In genomic region chr11:119315139-119316016, GRCh38 we compare ENCODE assay signal across 8 cellular contexts. TPM values are rescaled to one million over a fixed set of nuclear protein-coding genes. Genes with fewer than 3 reads are reported as not detected.
A peak's percentile ranks its signal among the peaks of the same experiment; 100 is the strongest.
DNase-seq lines count a peak whose midpoint lies in the region; ATAC-seq, FAIRE-seq and TF ChIP-seq lines count a peak whose summit lies in the region.

No MANE protein-coding gene starts in this region.

- H2AK5ac ChIP-seq in H1 (ENCODE audit: low read depth, low read length): peak overlapping the region; percentile 97; the same call in 1 of the 2 replicates

- peak overlapping the region; percentile 55 to 77 (median 66) for H3K4me3 ChIP-seq in H1 (ENCODE audit: extremely low read depth in 1 of 4, insufficient read depth in 2 of 4, low read depth in 3 of 4, low read length in 4 of 4)
- H3K4me3 ChIP-seq in testis: peak overlapping the region in 1 of 2 donors; percentile 60

- H4K91ac ChIP-seq in H1 (replicated peaks; ENCODE audit: insufficient read length, low read length): peak overlapping the region; percentile 47

- H3K36me3 ChIP-seq in H1 (ENCODE audit: control insufficient read depth in 2 of 4, insufficient read depth in 4 of 4, low read length in 3 of 4) (peaks cover 0 to 5% (median 2%) of the 10 kb centered on the region in 4 experiments; a peak in 4 of 8 replicates), testis (ENCODE audit: low read depth, missing control alignments) (no peaks in the 10 kb centered on the region)

- no peak overlapping the region for H3K27ac ChIP-seq in H1 (ENCODE audit: low read depth, low read length)
- peak overlapping the region; percentile 44 to 73 for H3K27ac ChIP-seq in testis

- TF ChIP-seq POLR2A in H1 (IDR thresholded peaks at IDR 0.05; ENCODE audit: control extremely low read depth in 1 of 2, low read depth in 2 of 2, low read length in 2 of 2) (no peak), testis (IDR thresholded peaks at IDR 0.05) (no peak)

- H2AFZ ChIP-seq in H1 (ENCODE audit: low read length): peak overlapping the region; percentile 36; the same call in 1 of the 2 replicates

- H2BK15ac ChIP-seq in H1 (ENCODE audit: low read length): 0 out of 2 replicates have a peak overlapping the region, but pooled peaks have one; percentile 40

- peaks cover 27% of the 10 kb centered on the region for H3K23me2 ChIP-seq in H1 (ENCODE audit: low read depth, low read length)

- peaks cover 5 to 46% (median 36%) of the 10 kb centered on the region in 4 experiments for H3K27me3 ChIP-seq in H1 (replicated peaks in 1 of 4; ENCODE audit: control insufficient read depth in 3 of 4, extremely low read depth in 1 of 4, insufficient read depth in 3 of 4, low read length in 3 of 4)
- no peaks in the 10 kb centered on the region for H3K27me3 ChIP-seq in testis

- H3K4me1 Mint-ChIP-seq in IgD-negative memory B cell: peaks cover 6 to 18% (median 11%) of the 10 kb centered on the region in 3 donors
- H3K4me1 Mint-ChIP-seq in activated CD4-positive, alpha-beta T cell treated with anti-CD3 and anti-CD28 coated beads, Interleukin-2, amount 10 ng/mL, durations not matched to agents 24 days and 14 days: peaks cover 17% of the 10 kb centered on the region

- H3K9me3 Mint-ChIP-seq in IgD-negative memory B cell: no peaks in the 10 kb centered on the region
- H3K9me3 Mint-ChIP-seq in activated CD4-positive, alpha-beta T cell treated with anti-CD3 and anti-CD28 coated beads, Interleukin-2, amount 10 ng/mL, durations not matched to agents 24 days and 14 days: no peaks in the 10 kb centered on the region

- DNase-seq in DMS153 treated with DMSO at 0.1 percent for 48 hours (lab: John Stamatoyannopoulos, UW; ENCODE audit: unreplicated experiment) (peak; percentile 42), H1 (ENCODE audit: low read depth in 1 of 2, low spot score in 2 of 2) (peak in 1 of 2 experiments; percentile 74), middle frontal gyrus (ENCODE audit: extremely low spot score, low spot score) (peak; percentile 14), testis (no peak), NCI-H128 (lab: John Stamatoyannopoulos, UW; ENCODE audit: unreplicated experiment) (no peak)
- DNase-seq in activated CD4-positive, alpha-beta T cell treated with anti-CD3 and anti-CD28 coated beads, Interleukin-2, amount 10 ng/mL, durations not matched to agents 24 days and 14 days: peak; percentile 77

- POLR2A ChIA-PET in H1 (lab: Charles Lee; ENCODE audit: partially characterized antibody): interaction anchor here (0.9 to 5.4 kb wide), 13 partner anchors 8 to 230 kb away, joined by 3 to 44 read pairs (median 5); partner anchors contain the start of genes ABCG4, C1QTNF5, HMBS and RNF26

- 6% methylated on average over 25 of the region's 29 CpGs; no CpG with 5 or more reads in 1 of the 2 experiments for WGBS in H1 (ENCODE audit: extremely low coverage in 1 of 2, insufficient coverage in 1 of 2, insufficient read length in 1 of 2, insufficient replicate concordance in 2 of 2, low coverage in 1 of 2, low lambda C conversion rate in 2 of 2, missing lambda C conversion rate in 1 of 2), 2 experiments
- 3 to 12% methylated on average over 12 to 21 of the region's 29 CpGs for WGBS in testis, 2 donors

- peak overlapping the region; percentile 77 to 93 (median 85) for H3K4me3 Mint-ChIP-seq in IgD-negative memory B cell
- peak overlapping the region; percentile 72 for H3K4me3 Mint-ChIP-seq in activated CD4-positive, alpha-beta T cell treated with anti-CD3 and anti-CD28 coated beads, Interleukin-2, amount 10 ng/mL, durations not matched to agents 24 days and 14 days

- no peak for TF ChIP-seq RAD21 in H1 (IDR thresholded peaks at IDR 0.05 in 1 of 2, conservative IDR thresholded peaks at IDR 0.05 in 1 of 2; ENCODE audit: low read depth in 2 of 2, low read length in 2 of 2)

- CTCF ChIA-PET in H1 (lab: Charles Lee; ENCODE audit: partially characterized antibody): interaction anchor here (0.6 to 16.8 kb wide), 13 partner anchors 8 to 467 kb away, joined by 3 to 415 read pairs (median 4); partner anchors contain the start of genes C1QTNF5, MFRP and RNF26

- peak overlapping the region; percentile 97 for H3K4me2 ChIP-seq in H1 (ENCODE audit: insufficient read depth in 1 of 2, low read depth in 2 of 2, low read length in 2 of 2)

- H2BK12ac ChIP-seq in H1 (ENCODE audit: low read depth, low read length): no peak overlapping the region; the same call in 1 of the 2 replicates

- no peak overlapping the region; a peak in 1 of 7 replicates for H3K9ac ChIP-seq in H1 (replicated peaks in 1 of 4; ENCODE audit: extremely low read depth in 1 of 4, low read depth in 3 of 4, low read length in 3 of 4)

- H3K79me1 ChIP-seq in H1 (ENCODE audit: low read depth, low read length): no peaks in the 10 kb centered on the region

- H3K23ac ChIP-seq in H1 (ENCODE audit: insufficient read length): no peak overlapping the region

- peak overlapping the region in 1 of 3 donors; percentile 7 for H3K27ac Mint-ChIP-seq in IgD-negative memory B cell
- peak overlapping the region; percentile 29 for H3K27ac Mint-ChIP-seq in activated CD4-positive, alpha-beta T cell treated with anti-CD3 and anti-CD28 coated beads, Interleukin-2, amount 10 ng/mL, durations not matched to agents 24 days and 14 days

- H3K4ac ChIP-seq in H1 (replicated peaks; ENCODE audit: insufficient read length, low read depth, low read length): no peak overlapping the region

- H4K8ac ChIP-seq in H1 (ENCODE audit: extremely low read depth, insufficient read depth, low read length): peak overlapping the region; percentile 39; the same call in 1 of the 2 replicates

- no peaks in the 10 kb centered on the region for H3K79me2 ChIP-seq in H1 (ENCODE audit: control insufficient read depth in 1 of 2, insufficient read depth in 2 of 2, low read length in 2 of 2)

- H3K18ac ChIP-seq in H1 (ENCODE audit: extremely low read depth, low read length): peak overlapping the region; percentile 78

- ATAC-seq in HG02884 (IDR thresholded peaks at IDR 0.05; ENCODE audit: unreplicated experiment): no peak

- no peak for TF ChIP-seq EP300 in H1 (IDR thresholded peaks at IDR 0.05; ENCODE audit: borderline replicate concordance in 1 of 2, low read depth in 2 of 2, low read length in 2 of 2)

- H4K5ac ChIP-seq in H1 (ENCODE audit: insufficient read length, low read depth, low read length): no peak overlapping the region

- intact Hi-C loops in activated CD4-positive, alpha-beta T cell treated with anti-CD3 and anti-CD28 coated beads, Interleukin-2, amount 10 ng/mL, durations not matched to agents 24 days and 14 days (cut with micrococcal nuclease): no loop called here
- intact Hi-C loops in testis (cut with DNase I; ENCODE audit: low total_unique reads): no loop called here

- H3K36me3 Mint-ChIP-seq in IgD-negative memory B cell: no peaks in the 10 kb centered on the region
- H3K36me3 Mint-ChIP-seq in activated CD4-positive, alpha-beta T cell treated with anti-CD3 and anti-CD28 coated beads, Interleukin-2, amount 10 ng/mL, durations not matched to agents 24 days and 14 days (ENCODE audit: low read depth): no peaks in the 10 kb centered on the region

- H3K56ac ChIP-seq in H1 (replicated peaks; ENCODE audit: insufficient read length, low read depth, low read length): no peak overlapping the region

- H2BK20ac ChIP-seq in H1 (ENCODE audit: low read length): no peak overlapping the region

- H3K4me1 ChIP-seq in H1 (replicated peaks in 1 of 4; ENCODE audit: control insufficient read depth in 3 of 4, insufficient read depth in 4 of 4, low read length in 3 of 4): peaks cover 11 to 50% (median 43%) of the 10 kb centered on the region in 4 experiments
- peaks cover 25% of the 10 kb centered on the region for H3K4me1 ChIP-seq in testis

- TF ChIP-seq CTCF in H1 (IDR thresholded peaks at IDR 0.05; ENCODE audit: control extremely low read depth in 1 of 3, insufficient read depth in 1 of 3, low read depth in 1 of 3, low read length in 3 of 3) (peak in 1 of 3 experiments; percentile 32; a peak in 1 of 4 replicates), testis (IDR thresholded peaks at IDR 0.05) (no peak)

- no peak overlapping the region for H3K14ac ChIP-seq in H1 (ENCODE audit: insufficient read length)

- peaks cover 2 to 3% of the 10 kb centered on the region in 2 experiments for H4K20me1 ChIP-seq in H1 (replicated peaks in 1 of 2; ENCODE audit: control insufficient read depth in 1 of 2, insufficient read depth in 2 of 2, low read length in 2 of 2)

- no peak for FAIRE-seq in H1 (lab: Jason Lieb, UNC)

- peak overlapping the region; percentile 71; the same call in 1 of the 2 replicates for H2BK5ac ChIP-seq in H1 (ENCODE audit: low read depth, low read length)

- H3K9me3 ChIP-seq in H1 (ENCODE audit: insufficient read depth in 2 of 2, low read depth in 1 of 2, low read length in 1 of 2) (no peaks in the 10 kb centered on the region), testis (no peaks in the 10 kb centered on the region)

- no peak overlapping the region for H2BK120ac ChIP-seq in H1 (replicated peaks; ENCODE audit: low read depth, low read length)

- H3K27me3 Mint-ChIP-seq in IgD-negative memory B cell: peaks cover 31% of the 10 kb centered on the region
- peaks cover 30% of the 10 kb centered on the region for H3K27me3 Mint-ChIP-seq in activated CD4-positive, alpha-beta T cell treated with anti-CD3 and anti-CD28 coated beads, Interleukin-2, amount 10 ng/mL, durations not matched to agents 24 days and 14 days

RNA-seq across cellular contexts. Expression of gene MCAM, which starts 1.6 kb away (rescaled TPM):
- polyA plus RNA-seq in IgD-negative memory B cell (1.3 TPM), H1 (2011; rRNA removed) (32.2 and 63.2 TPM in 2 replicates), testis (ENCODE audit: insufficient read depth, low read depth, low replicate concordance) (43.1 TPM)
- total RNA-seq in activated CD4-positive, alpha-beta T cell treated with anti-CD3 and anti-CD28 coated beads, Interleukin-2, amount 10 ng/mL, durations not matched to agents 24 days and 14 days: 7.5 and 8.1 TPM in 2 replicates
- total RNA-seq in H1 (2021; fragmentation: NEBNext Ultra II Directional; extraction: Animal tissue kit (Norgen Biotek cat#: 25700)): 19.6 and 22.4 TPM in 2 replicates
- 60.7 TPM for polyA plus RNA-seq in H1 (2011; cell fraction: cytosol; rRNA removed)
- polyA plus RNA-seq in H1 (2011; cell fraction: nucleus; rRNA removed): 25.3 TPM
- polyA plus RNA-seq in H1 (2012, experiment 1 of 2): 12.0 to 16.4 TPM (median 13.7 TPM) in 4 replicates
- polyA plus RNA-seq in H1 (2012, experiment 2 of 2): 12.7 TPM
- 28.6 TPM for polyA plus RNA-seq in H1 (2013, experiment 1 of 2)
- 28.6 TPM for polyA plus RNA-seq in H1 (2013, experiment 2 of 2)
- polyA minus RNA-seq in H1 (2011; rRNA and poly(A)+ RNA removed): 11.1 and 12.2 TPM in 2 replicates
- polyA minus RNA-seq in H1 (2011; cell fraction: cytosol; rRNA and poly(A)+ RNA removed): 11.2 TPM
- polyA minus RNA-seq in H1 (2011; cell fraction: nucleus; rRNA and poly(A)+ RNA removed): 19.3 TPM
- 10 to 100 TPM; 39.1 to 45.1 TPM for total RNA-seq in testis

RNA-seq across cellular contexts. Expression of gene RNF26, which starts 18.9 kb away (rescaled TPM):
- polyA plus RNA-seq in IgD-negative memory B cell: 41.1 TPM
- 26.5 and 26.8 TPM in 2 replicates for total RNA-seq in activated CD4-positive, alpha-beta T cell treated with anti-CD3 and anti-CD28 coated beads, Interleukin-2, amount 10 ng/mL, durations not matched to agents 24 days and 14 days
- 82.7 and 86.6 TPM in 2 replicates for total RNA-seq in H1 (2021; fragmentation: NEBNext Ultra II Directional; extraction: Animal tissue kit (Norgen Biotek cat#: 25700))
- 84.0 and 126 TPM in 2 replicates for polyA plus RNA-seq in H1 (2011; rRNA removed)
- polyA plus RNA-seq in H1 (2011; cell fraction: cytosol; rRNA removed): 70.2 TPM
- 78.5 TPM for polyA plus RNA-seq in H1 (2011; cell fraction: nucleus; rRNA removed)
- 62.6 to 82.3 TPM (median 76.8 TPM) in 4 replicates for polyA plus RNA-seq in H1 (2012, experiment 1 of 2)
- polyA plus RNA-seq in H1 (2012, experiment 2 of 2): 108 TPM
- polyA plus RNA-seq in H1 (2013, experiment 1 of 2): 78.7 TPM
- polyA plus RNA-seq in H1 (2013, experiment 2 of 2): 85.7 TPM
- polyA minus RNA-seq in H1 (2011; rRNA and poly(A)+ RNA removed): 91.8 and 114 TPM in 2 replicates
- 73.1 TPM for polyA minus RNA-seq in H1 (2011; cell fraction: cytosol; rRNA and poly(A)+ RNA removed)
- 59.0 TPM for polyA minus RNA-seq in H1 (2011; cell fraction: nucleus; rRNA and poly(A)+ RNA removed)
- total RNA-seq in testis: 10 to 100 TPM; 28.2 to 31.0 TPM
- polyA plus RNA-seq in testis (ENCODE audit: insufficient read depth, low read depth, low replicate concordance): 37.1 TPM

RNA-seq across cellular contexts. Expression of gene C1QTNF5, which starts 25.3 kb away (rescaled TPM):
- polyA plus RNA-seq in IgD-negative memory B cell: not detected
- not detected in 2 replicates for total RNA-seq in activated CD4-positive, alpha-beta T cell treated with anti-CD3 and anti-CD28 coated beads, Interleukin-2, amount 10 ng/mL, durations not matched to agents 24 days and 14 days
- 1.5 and 2.2 TPM in 2 replicates for total RNA-seq in H1 (2021; fragmentation: NEBNext Ultra II Directional; extraction: Animal tissue kit (Norgen Biotek cat#: 25700))
- polyA plus RNA-seq in H1 (2011; rRNA removed): 2.7 and 3.4 TPM in 2 replicates
- 3.0 TPM for polyA plus RNA-seq in H1 (2011; cell fraction: cytosol; rRNA removed)
- polyA plus RNA-seq in H1 (2011; cell fraction: nucleus; rRNA removed): 3.0 TPM
- polyA plus RNA-seq in H1 (2012, experiment 1 of 2): 1.1 to 2.5 TPM (median 1.7 TPM) in 4 replicates
- 2.3 TPM for polyA plus RNA-seq in H1 (2012, experiment 2 of 2)
- 1.3 TPM for polyA plus RNA-seq in H1 (2013, experiment 1 of 2)
- 1.5 TPM for polyA plus RNA-seq in H1 (2013, experiment 2 of 2)
- polyA minus RNA-seq in H1 (2011; rRNA and poly(A)+ RNA removed): 0.73 and 0.76 TPM in 2 replicates
- polyA minus RNA-seq in H1 (2011; cell fraction: cytosol; rRNA and poly(A)+ RNA removed): 1.5 TPM
- polyA minus RNA-seq in H1 (2011; cell fraction: nucleus; rRNA and poly(A)+ RNA removed): 2.2 TPM
- 1 to 10 TPM; 4.7 to 5.3 TPM for total RNA-seq in testis
- 12.6 TPM for polyA plus RNA-seq in testis (ENCODE audit: insufficient read depth, low read depth, low replicate concordance)

RNA-seq across cellular contexts. Expression of gene MFRP, which starts 31.1 kb away (rescaled TPM):
- not detected for polyA plus RNA-seq in IgD-negative memory B cell
- not detected in 2 replicates for total RNA-seq in activated CD4-positive, alpha-beta T cell treated with anti-CD3 and anti-CD28 coated beads, Interleukin-2, amount 10 ng/mL, durations not matched to agents 24 days and 14 days
- total RNA-seq in H1 (2021; fragmentation: NEBNext Ultra II Directional; extraction: Animal tissue kit (Norgen Biotek cat#: 25700)): not detected in 2 replicates
- 0.02 TPM in 2 replicates for polyA plus RNA-seq in H1 (2011; rRNA removed)
- polyA plus RNA-seq in H1 (2011; cell fraction: cytosol; rRNA removed): not detected
- 0.09 TPM for polyA plus RNA-seq in H1 (2011; cell fraction: nucleus; rRNA removed)
- not detected in 4 replicates for polyA plus RNA-seq in H1 (2012, experiment 1 of 2)
- not detected for polyA plus RNA-seq in H1 (2012, experiment 2 of 2)
- polyA plus RNA-seq in H1 (2013, experiment 1 of 2): 0.02 TPM
- 0.02 TPM for polyA plus RNA-seq in H1 (2013, experiment 2 of 2)
- not detected in 2 replicates for polyA minus RNA-seq in H1 (2011; rRNA and poly(A)+ RNA removed)
- not detected for polyA minus RNA-seq in H1 (2011; cell fraction: cytosol; rRNA and poly(A)+ RNA removed)
- polyA minus RNA-seq in H1 (2011; cell fraction: nucleus; rRNA and poly(A)+ RNA removed): not detected
- not detected for total RNA-seq in testis
- not detected for polyA plus RNA-seq in testis (ENCODE audit: insufficient read depth, low read depth, low replicate concordance)

Comparison
In these comparisons a context has a peak if more than half of its experiments do, and no peak if none do; other contexts are left out.
1. DNase-seq: peak in DMS153 treated with DMSO at 0.1 percent for 48 hours (single experiment), activated CD4-positive, alpha-beta T cell treated with anti-CD3 and anti-CD28 coated beads, Interleukin-2, amount 10 ng/mL, durations not matched to agents 24 days and 14 days (single experiment) and middle frontal gyrus (single experiment); none in testis (single experiment) and NCI-H128 (single experiment).